In genomic region chr11:97537407-97538150, GRCh38 we compare ENCODE assay signal across 20 cellular contexts.
DNase-seq lines count a peak whose midpoint lies in the region; ATAC-seq, FAIRE-seq and TF ChIP-seq lines count a peak whose summit lies in the region.
"Had no signal": no experiment of that assay in that cellular context is flagged by ENCODE, and none has a peak within 500 bp of the region (broad histone marks: within the 10 kb centered on the region; RNA-seq: fewer than 3 reads in every experiment).

No MANE protein-coding gene starts in this region.

- H3K4me1 ChIP-seq in H9 (ENCODE audit: insufficient read depth, low read length) (no peaks in the 10 kb centered on the region), Karpas-422 (ENCODE audit: low read length) (no peaks in the 10 kb centered on the region), kidney (ENCODE audit: control insufficient read depth in 1 of 2, insufficient read depth in 1 of 2, low read depth in 1 of 2, low read length in 2 of 2) (no peaks in the 10 kb centered on the region)
- no peaks in the 10 kb centered on the region for H3K4me1 ChIP-seq in CD4-positive, alpha-beta memory T cell (ENCODE audit: insufficient read depth, low read length)
- H3K4me1 ChIP-seq: HAP-1 had no signal

- H3K27me3 ChIP-seq in H9 (ENCODE audit: insufficient read depth, low read length) (no peaks in the 10 kb centered on the region), Karpas-422 (ENCODE audit: low read length) (no peaks in the 10 kb centered on the region)
- H3K27me3 ChIP-seq in CD4-positive, alpha-beta memory T cell (ENCODE audit: insufficient read depth, low read length) = no peaks in the 10 kb centered on the region
- H3K27me3 ChIP-seq in CD4-positive, alpha-beta T cell (ENCODE audit: control insufficient read depth, insufficient read depth, low read length) = no peaks in the 10 kb centered on the region

- H4K20me1 ChIP-seq in H9 (ENCODE audit: control insufficient read depth, insufficient read depth, insufficient read length) = no peaks in the 10 kb centered on the region
- no peaks in the 10 kb centered on the region for H4K20me1 ChIP-seq in Karpas-422 (ENCODE audit: insufficient read depth, low read depth, low read length)

- no CpG with 5 or more reads among the region's 14 CpGs for WGBS in H9 (ENCODE audit: extremely low coverage, insufficient read length, low lambda C conversion rate)

- CTCF ChIA-PET in WTC11 (lab: Charles Lee) = no interaction called here
- CTCF ChIA-PET in CD4-positive, alpha-beta memory T cell (lab: Charles Lee; ENCODE audit: partially characterized antibody) = no interaction called here
- CTCF ChIA-PET in CD4-positive, alpha-beta T cell (lab: Charles Lee) = no interaction called here

- no peak overlapping the region for H3K4ac ChIP-seq in H9 (ENCODE audit: low read depth, low read length)

- TF ChIP-seq CTCF in H9 (conservative IDR thresholded peaks at IDR 0.05) (0 out of 3 replicates have a peak, but pooled peaks have one; percentile 20), WTC11 (IDR thresholded peaks at IDR 0.05) (no peak), kidney (IDR thresholded peaks at IDR 0.05; ENCODE audit: borderline replicate concordance, extremely low read depth, insufficient read depth) (no peak)
- TF ChIP-seq CTCF in CD4-positive, alpha-beta T cell (IDR thresholded peaks at IDR 0.05) = no peak

- peaks cover 0 to 10% (median 2%) of the 10 kb centered on the region in 3 experiments; a peak in 2 of 7 replicates for H3K36me3 Mint-ChIP-seq in H9 (ENCODE audit: insufficient read depth in 1 of 3, low read depth in 3 of 3)
- H3K36me3 Mint-ChIP-seq in WTC11 = peaks cover 10% of the 10 kb centered on the region; the same call in 1 of the 2 replicates
- H3K36me3 Mint-ChIP-seq in CD4-positive, alpha-beta memory T cell = no peaks in the 10 kb centered on the region
- no peaks in the 10 kb centered on the region for H3K36me3 Mint-ChIP-seq in CD4-positive, alpha-beta T cell (ENCODE audit: low read depth)

- H3K79me2 ChIP-seq in H9 (ENCODE audit: insufficient read depth, low read length) (no peaks in the 10 kb centered on the region), Karpas-422 (ENCODE audit: low read length) (no peaks in the 10 kb centered on the region)

- H3K9me3 Mint-ChIP-seq in H9 (peaks cover 3 to 6% of the 10 kb centered on the region in 2 experiments; a peak in 4 of 5 replicates), WTC11 (peaks cover 25% of the 10 kb centered on the region)
- H3K9me3 Mint-ChIP-seq in CD4-positive, alpha-beta memory T cell = peaks cover 0 to 26% (median 15%) of the 10 kb centered on the region in 8 donors
- H3K9me3 Mint-ChIP-seq in CD4-positive, alpha-beta T cell = peaks cover 10% of the 10 kb centered on the region

- H3K79me1 ChIP-seq in H9 (ENCODE audit: insufficient read depth, low read depth, low read length, poor library complexity, severe bottlenecking) = no peaks in the 10 kb centered on the region

- peak; percentile 43 for DNase-seq in H9
- no peak for DNase-seq in Karpas-422
- DNase-seq in WTC11 (ENCODE audit: low spot score) = peak; percentile 18
- DNase-seq in kidney = peak; percentile 33
- no peak for DNase-seq in CD4-positive, alpha-beta memory T cell
- no peak for DNase-seq in CD4-positive, alpha-beta T cell
- no peak for DNase-seq in iPS-NIHi11 (ENCODE audit: low spot score)
- DNase-seq: ACHN; C1 segment of cervical spinal cord; DMS79; KBM-7; MV-4-11; NCI-H187 treated with DMSO at 0.1 percent for 48 hours; NCI-H446; NCI-H526 treated with DMSO at 0.1 percent for 48 hours; NK-92 treated with Interleukin-12 subunit alpha and Interleukin-12 subunit beta, amount 100 ng/mL, for 24 hours; SHP77; SK-N-SH had no signal

- FAIRE-seq in kidney (lab: Jason Lieb, UNC) = no peak
- FAIRE-seq: RCC 7860 had no signal

- no peak overlapping the region for H4K8ac ChIP-seq in H9 (replicated peaks; ENCODE audit: insufficient read length, low read depth, low read length)

- H2BK5ac ChIP-seq in H9 (ENCODE audit: insufficient read length, low read length) = no peak overlapping the region

- H2AK5ac ChIP-seq in H9 (ENCODE audit: insufficient read length, low read length) = no peak overlapping the region

- H2AFZ ChIP-seq in H9 (ENCODE audit: low read length) (no peak overlapping the region), Karpas-422 (ENCODE audit: low read length) (no peak overlapping the region)

- 0 out of 2 replicates have a peak overlapping the region, but pooled peaks have one; percentile 3 for H3K4me3 ChIP-seq in Karpas-422 (ENCODE audit: low read length)
- H3K4me3 ChIP-seq in kidney (ENCODE audit: low read length in 2 of 2) = no peak overlapping the region
- H3K4me3 ChIP-seq in CD4-positive, alpha-beta memory T cell (ENCODE audit: low read length in 2 of 2) = no peak overlapping the region
- H3K4me3 ChIP-seq: HAP-1 had no signal

- no peaks in the 10 kb centered on the region for H3K4me1 Mint-ChIP-seq in H9
- H3K4me1 Mint-ChIP-seq in WTC11 = no peaks in the 10 kb centered on the region
- no peaks in the 10 kb centered on the region for H3K4me1 Mint-ChIP-seq in CD4-positive, alpha-beta memory T cell
- no peaks in the 10 kb centered on the region for H3K4me1 Mint-ChIP-seq in CD4-positive, alpha-beta T cell (ENCODE audit: low read depth)

- H4K91ac ChIP-seq in H9 (ENCODE audit: insufficient read length, low read depth, low read length) = no peak overlapping the region

- intact Hi-C loops in kidney (cut with DNase I) = no loop called here
- intact Hi-C loops in CD4-positive, alpha-beta memory T cell (cut with micrococcal nuclease) = no loop called here
- intact Hi-C loops in CD4-positive, alpha-beta T cell (cut with DNase I, micrococcal nuclease) = no loop called here

- H3K9me3 ChIP-seq in H9 (ENCODE audit: control insufficient read depth, low read depth, low read length) (no peaks in the 10 kb centered on the region), Karpas-422 (ENCODE audit: low read length) (peaks cover 65% of the 10 kb centered on the region), kidney (ENCODE audit: control insufficient read depth in 1 of 2, low read length in 2 of 2) (no peaks in the 10 kb centered on the region)
- H3K9me3 ChIP-seq in CD4-positive, alpha-beta memory T cell (ENCODE audit: control insufficient read depth in 1 of 2, low read length in 2 of 2) = peaks cover 0 to 4% of the 10 kb centered on the region in 2 donors
- H3K9me3 ChIP-seq in CD4-positive, alpha-beta T cell (ENCODE audit: control insufficient read depth, low read length) = no peaks in the 10 kb centered on the region
- H3K9me3 ChIP-seq: HAP-1 had no signal

- no peak overlapping the region for H2BK15ac ChIP-seq in H9 (ENCODE audit: low read depth, low read length)

- H3K27ac ChIP-seq in H9 (ENCODE audit: insufficient read length, low read depth, low read length) (no peak overlapping the region), Karpas-422 (ENCODE audit: low read length) (no peak overlapping the region), kidney (ENCODE audit: low read depth in 2 of 2, low read length in 2 of 2) (no peak overlapping the region)
- H3K27ac ChIP-seq in CD4-positive, alpha-beta memory T cell (ENCODE audit: low read depth, low read length) = no peak overlapping the region
- H3K27ac ChIP-seq in CD4-positive, alpha-beta T cell (ENCODE audit: low read depth, low read length) = no peak overlapping the region

- no peak overlapping the region for H3T11ph ChIP-seq in H9 (ENCODE audit: low read length)

- no peak overlapping the region for H3K18ac ChIP-seq in H9 (ENCODE audit: insufficient read length, low read depth, low read length)

- H3K27me3 Mint-ChIP-seq in H9 (ENCODE audit: low read depth) = no peaks in the 10 kb centered on the region
- no peaks in the 10 kb centered on the region for H3K27me3 Mint-ChIP-seq in WTC11 (ENCODE audit: low read depth)
- no peaks in the 10 kb centered on the region for H3K27me3 Mint-ChIP-seq in CD4-positive, alpha-beta memory T cell
- no peaks in the 10 kb centered on the region for H3K27me3 Mint-ChIP-seq in CD4-positive, alpha-beta T cell

- H4K5ac ChIP-seq in H9 (ENCODE audit: insufficient read length, low read depth, low read length) = no peak overlapping the region

- H3K4me3 Mint-ChIP-seq in H9 = no peak overlapping the region
- H3K4me3 Mint-ChIP-seq in WTC11 = no peak overlapping the region
- no peak overlapping the region for H3K4me3 Mint-ChIP-seq in CD4-positive, alpha-beta memory T cell
- H3K4me3 Mint-ChIP-seq in CD4-positive, alpha-beta T cell = no peak overlapping the region

- H3K9ac ChIP-seq in H9 (ENCODE audit: extremely low read depth, insufficient read length, low read length) = no peak overlapping the region
- no peak overlapping the region for H3K9ac ChIP-seq in Karpas-422 (ENCODE audit: low read length)
- H3K9ac ChIP-seq in kidney (ENCODE audit: low read length in 2 of 2) = no peak overlapping the region
- H3K9ac ChIP-seq: SK-N-SH had no signal

- H3K56ac ChIP-seq in H9 (ENCODE audit: insufficient read length, low read depth, low read length) = no peak overlapping the region

- H3K23me2 ChIP-seq in H9 (ENCODE audit: insufficient read length, low read depth, low read length, poor library complexity, severe bottlenecking) = no peaks in the 10 kb centered on the region

- ATAC-seq in WTC11 = peak; percentile 76
- ATAC-seq in CD4-positive, alpha-beta T cell (ENCODE audit: poor library complexity) = no peak

- H2BK20ac ChIP-seq in H9 (ENCODE audit: low read depth, low read length, poor library complexity, severe bottlenecking) = no peak overlapping the region

- no peak overlapping the region for H2BK12ac ChIP-seq in H9 (ENCODE audit: insufficient read length, low read depth, low read length)

- POLR2A ChIA-PET in WTC11 (lab: Charles Lee) = no interaction called here
- POLR2A ChIA-PET in CD4-positive, alpha-beta memory T cell (lab: Charles Lee; ENCODE audit: partially characterized antibody) = no interaction called here
- POLR2A ChIA-PET in CD4-positive, alpha-beta T cell (lab: Charles Lee) = no interaction called here

- peak overlapping the region in 1 of 3 experiments; percentile 70; a peak in 1 of 7 replicates for H3K27ac Mint-ChIP-seq in H9
- no peak overlapping the region for H3K27ac Mint-ChIP-seq in WTC11
- no peak overlapping the region for H3K27ac Mint-ChIP-seq in CD4-positive, alpha-beta memory T cell
- H3K27ac Mint-ChIP-seq in CD4-positive, alpha-beta T cell = no peak overlapping the region

- H2BK120ac ChIP-seq in H9 (ENCODE audit: low read depth, low read length, poor library complexity, severe bottlenecking) = no peak overlapping the region

- H3K4me2 ChIP-seq in H9 (ENCODE audit: insufficient read depth, insufficient read length, low read length) = no peak overlapping the region
- H3K4me2 ChIP-seq in Karpas-422 (ENCODE audit: low read depth, low read length, poor library complexity, severe bottlenecking) = no peak overlapping the region
- H3K4me2 ChIP-seq: SK-N-SH had no signal

- H3K23ac ChIP-seq in H9 (ENCODE audit: insufficient read length, low read depth, low read length) = no peak overlapping the region

- no peaks in the 10 kb centered on the region for H3K9me2 ChIP-seq in Karpas-422 (replicated peaks; ENCODE audit: insufficient read depth, low read length)
- H3K9me2 ChIP-seq: SK-N-SH had no signal

- no peak overlapping the region; the same call in 1 of the 2 replicates for H3K14ac ChIP-seq in H9 (ENCODE audit: insufficient read depth, low read length)

- H3K36me3 ChIP-seq in Karpas-422 (ENCODE audit: insufficient read depth, low read length) (no peaks in the 10 kb centered on the region), kidney (ENCODE audit: control insufficient read depth in 1 of 2, insufficient read depth in 2 of 2, low read length in 2 of 2) (no peaks in the 10 kb centered on the region)
- no peaks in the 10 kb centered on the region for H3K36me3 ChIP-seq in CD4-positive, alpha-beta memory T cell (ENCODE audit: insufficient read depth, low read length)
- H3K36me3 ChIP-seq: HAP-1 had no signal

Comparison
In these comparisons a context has a peak if more than half of its experiments do, and no peak if none do; other contexts are left out.
1. DNase-seq: peak in H9 (single experiment), WTC11 (single experiment) and kidney (single experiment); none in Karpas-422 (single experiment), CD4-positive, alpha-beta memory T cell (0 of 5), CD4-positive, alpha-beta T cell (0 of 10) and iPS-NIHi11 (single experiment).